ENCODE assay signal across 25 cellular contexts in genomic region chr16:75787421-75787820, GRCh38.
DNase-seq lines count a peak whose midpoint lies in the region; ATAC-seq, FAIRE-seq and TF ChIP-seq lines count a peak whose summit lies in the region.
"Had no signal": no experiment of that assay in that cellular context is flagged by ENCODE, and none has a peak within 500 bp of the region (broad histone marks: within the 10 kb centered on the region; RNA-seq: fewer than 3 reads in every experiment).

No MANE protein-coding gene starts in this region.

- FAIRE-seq in GM12878 (lab: Jason Lieb, UNC), result no peak
- FAIRE-seq: H1 had no signal

- DNase-seq in GM12878 (ENCODE audit: low read depth, low spot score) (no peak), sciatic nerve (ENCODE audit: low spot score) (no peak), Caco-2 (no peak)
- DNase-seq in stimulated activated CD4-positive, alpha-beta T cell treated with anti-CD3 and anti-CD28 coated beads, Interleukin-12 subunit alpha, Interleukin-12 subunit beta, amount 100 ng/mL, for 4 hours, result no peak
- DNase-seq: activated CD4-positive, alpha-beta T cell treated with anti-CD3 and anti-CD28 coated beads for 4 hours; activated naive CD4-positive, alpha-beta T cell treated with Interleukin-2 at 50 U/mL for 16 hours; activated T-cell treated with anti-CD3 and anti-CD28 coated beads, Interleukin-2, amount 50 U/mL, for 48 hours; amygdala; CD4-positive, alpha-beta memory T cell; kidney glomerular epithelial cell; NCI-H1105; NCI-H2029 treated with DMSO at 0.1 percent for 48 hours; NCI-H446; psoas muscle; stimulated activated CD4-positive, alpha-beta T cell treated with anti-CD3 and anti-CD28 coated beads, Interleukin-2, amount 100 ng/mL, for 24 hours; T-helper 17 cell had no signal

- no peaks in the 10 kb centered on the region for H3K36me3 Mint-ChIP-seq in Caco-2 (ENCODE audit: insufficient read depth, unreplicated experiment)
- H3K36me3 Mint-ChIP-seq: CD4-positive, alpha-beta memory T cell; stimulated activated effector memory CD8-positive, alpha-beta T cell treated with anti-CD3 and anti-CD28 coated beads, Interleukin-12 subunit alpha, Interleukin-12 subunit beta, amount 100 ng/mL, for 72 hours had no signal

- ATAC-seq in GM18907 (IDR thresholded peaks at IDR 0.05; ENCODE audit: unreplicated experiment), result peak; percentile 74
- peak; percentile 62 for ATAC-seq in GM21390 (IDR thresholded peaks at IDR 0.05; ENCODE audit: unreplicated experiment)
- ATAC-seq in HG03135 (IDR thresholded peaks at IDR 0.05; ENCODE audit: unreplicated experiment), result peak; percentile 71
- ATAC-seq in GM12878, result peak; percentile 41
- ATAC-seq in sciatic nerve, result no peak
- ATAC-seq: psoas muscle; stimulated activated effector memory CD8-positive, alpha-beta T cell treated with anti-CD3 and anti-CD28 coated beads, Interleukin-12 subunit alpha, Interleukin-12 subunit beta, amount 100 ng/mL, for 72 hours; T-helper 17 cell had no signal

- H3K27ac Mint-ChIP-seq in Caco-2 (ENCODE audit: unreplicated experiment), result no peak overlapping the region
- H3K27ac Mint-ChIP-seq: stimulated activated effector memory CD8-positive, alpha-beta T cell treated with anti-CD3 and anti-CD28 coated beads, Interleukin-12 subunit alpha, Interleukin-12 subunit beta, amount 100 ng/mL, for 72 hours had no signal

- H3K27me3 Mint-ChIP-seq in Caco-2 (ENCODE audit: insufficient read depth, unreplicated experiment), result peaks cover 12% of the 10 kb centered on the region

- peaks cover 5% of the 10 kb centered on the region for H3K4me1 Mint-ChIP-seq in Caco-2 (ENCODE audit: low read depth, unreplicated experiment)
- H3K4me1 Mint-ChIP-seq: CD4-positive, alpha-beta memory T cell; stimulated activated effector memory CD8-positive, alpha-beta T cell treated with anti-CD3 and anti-CD28 coated beads, Interleukin-12 subunit alpha, Interleukin-12 subunit beta, amount 100 ng/mL, for 72 hours; T-helper 17 cell had no signal

- RAD21 ChIA-PET in GM12878 (lab: Charles Lee; ENCODE audit: unreplicated experiment), result interaction anchor here (1.2 to 1.3 kb wide), 2 partner anchors 867 to 1384 kb away, joined by 3 to 4 read pairs; no protein-coding TSS in a partner anchor

- H2AFZ ChIP-seq in GM12878 (ENCODE audit: control insufficient read depth, low read depth, low read length), result no peak overlapping the region

- H3K4me3 ChIP-seq in GM12878, result no peak overlapping the region
- H3K4me3 ChIP-seq in Caco-2 (ENCODE audit: low read depth, low read length), result no peak overlapping the region
- H3K4me3 ChIP-seq: psoas muscle, skin epidermis, suprapubic skin, vagina had no signal

- 0% methylated on average over 1 of the region's 1 CpG for WGBS in GM12878 (ENCODE audit: insufficient coverage, insufficient replicate concordance, low lambda C conversion rate, missing lambda C conversion rate)

- no peaks in the 10 kb centered on the region for H3K9me3 ChIP-seq in GM12878 (replicated peaks; ENCODE audit: control insufficient read depth, insufficient read depth, low read length)
- H3K9me3 ChIP-seq in Caco-2, result no peaks in the 10 kb centered on the region
- H3K9me3 ChIP-seq: neutrophil, psoas muscle, suprapubic skin, vagina had no signal

- BruUV-seq in GM12878 (replicated peaks; lab: Mats Ljungman, UMichigan) (no TSS peak), Caco-2 (replicated peaks; lab: Mats Ljungman, UMichigan) (no TSS peak)

- H3K27ac ChIP-seq in GM12878 (ENCODE audit: control insufficient read depth, insufficient read depth), result no peak overlapping the region
- H3K27ac ChIP-seq: neutrophil, psoas muscle, skin epidermis, suprapubic skin, vagina had no signal

- H3K9me3 Mint-ChIP-seq in Caco-2 (ENCODE audit: unreplicated experiment), result no peaks in the 10 kb centered on the region
- H3K9me3 Mint-ChIP-seq: stimulated activated effector memory CD8-positive, alpha-beta T cell treated with anti-CD3 and anti-CD28 coated beads, Interleukin-12 subunit alpha, Interleukin-12 subunit beta, amount 100 ng/mL, for 72 hours had no signal

- no peaks in the 10 kb centered on the region for H4K20me1 ChIP-seq in GM12878 (ENCODE audit: control insufficient read depth, insufficient read depth)

- no peak for TF ChIP-seq RAD21 in GM12878 (IDR thresholded peaks at IDR 0.05; ENCODE audit: insufficient read depth, low read depth, low read length)

- POLR2A ChIA-PET in GM12878 (lab: Charles Lee) (interaction anchor here (0.6 kb wide), 1 partner anchor 26 kb away, joined by 3 read pairs; no protein-coding TSS in a partner anchor), Caco-2 (lab: Charles Lee) (interaction anchor here (0.5 kb wide), 1 partner anchor 270 kb away, joined by 6 read pairs; no protein-coding TSS in a partner anchor)

- no peaks in the 10 kb centered on the region for H3K79me2 ChIP-seq in GM12878 (ENCODE audit: control insufficient read depth, insufficient read depth, low read length)

- TF ChIP-seq CTCF in GM12878 (IDR thresholded peaks at IDR 0.05 in 2 of 3, conservative IDR thresholded peaks at IDR 0.05 in 1 of 3; ENCODE audit: control insufficient read depth in 2 of 3, extremely low read depth in 1 of 3, insufficient read depth in 1 of 3, low read depth in 3 of 3, low read length in 3 of 3), result no peak
- no peak for TF ChIP-seq CTCF in Caco-2 (IDR thresholded peaks at IDR 0.05; ENCODE audit: insufficient read depth in 1 of 2, low read depth in 1 of 2, low read length in 1 of 2, severe bottlenecking in 1 of 2, unreplicated experiment in 1 of 2)

- 0 out of 2 replicates have a peak, but pooled peaks cover 3% of the 10 kb centered on the region for H3K4me1 ChIP-seq in GM12878 (ENCODE audit: control insufficient read depth, insufficient read depth, low read length)
- H3K4me1 ChIP-seq in Caco-2, result no peaks in the 10 kb centered on the region
- H3K4me1 ChIP-seq: psoas muscle, suprapubic skin, vagina had no signal

- H3K9ac ChIP-seq in GM12878 (ENCODE audit: control insufficient read depth, insufficient read depth, low read length), result no peak overlapping the region

- TF ChIP-seq EP300 in GM12878 (IDR thresholded peaks at IDR 0.05; ENCODE audit: borderline replicate concordance in 1 of 2, control insufficient read depth in 1 of 2, low read depth in 2 of 2, low read length in 2 of 2), result no peak

- TF ChIP-seq POLR2A in GM12878 (IDR thresholded peaks at IDR 0.05; ENCODE audit: low read depth, low read length), result no peak

- intact Hi-C loops in GM12878 (cut with micrococcal nuclease; ENCODE audit: unreplicated experiment), result no loop called here
- intact Hi-C loops in sciatic nerve (cut with DNase I), result no loop called here
- intact Hi-C loops in Caco-2 (cut with micrococcal nuclease; ENCODE audit: unreplicated experiment), result loop anchor here (5.0 kb wide), 1 partner anchor 880 kb away; no protein-coding TSS in a partner anchor

- H3K27me3 ChIP-seq in GM12878 (replicated peaks in 1 of 2; ENCODE audit: control insufficient read depth in 2 of 2, insufficient read depth in 2 of 2, low read length in 1 of 2), result no peaks in the 10 kb centered on the region
- no peaks in the 10 kb centered on the region for H3K27me3 ChIP-seq in Caco-2 (replicated peaks; ENCODE audit: control insufficient read depth, insufficient read depth, low read length)
- H3K27me3 ChIP-seq: vagina had no signal

- no peak overlapping the region for H3K4me3 Mint-ChIP-seq in Caco-2 (ENCODE audit: unreplicated experiment)
- H3K4me3 Mint-ChIP-seq: CD4-positive, alpha-beta memory T cell; stimulated activated effector memory CD8-positive, alpha-beta T cell treated with anti-CD3 and anti-CD28 coated beads, Interleukin-12 subunit alpha, Interleukin-12 subunit beta, amount 100 ng/mL, for 72 hours; T-helper 17 cell had no signal

- in situ Hi-C loops in GM12878 (cut with MboI), result loop anchor here (5.0 kb wide), 2 partner anchors 865 to 1385 kb away; no protein-coding TSS in a partner anchor

- H3K36me3 ChIP-seq in GM12878 (ENCODE audit: control insufficient read depth in 2 of 2, insufficient read depth in 2 of 2, low read length in 1 of 2), result no peaks in the 10 kb centered on the region
- H3K36me3 ChIP-seq in Caco-2 (ENCODE audit: control insufficient read depth, insufficient read depth, low read length), result no peaks in the 10 kb centered on the region
- H3K36me3 ChIP-seq: neutrophil, suprapubic skin, vagina had no signal

- no peak overlapping the region for H3K4me2 ChIP-seq in GM12878 (ENCODE audit: control insufficient read depth, insufficient read depth)

- SMC1A ChIA-PET in GM12878 (lab: Charles Lee; ENCODE audit: uncharacterized antibody, unreplicated experiment), result interaction anchor here (0.5 to 1.5 kb wide), 4 partner anchors 18 to 1384 kb away, joined by 3 to 6 read pairs (median 3); no protein-coding TSS in a partner anchor

- CTCF ChIA-PET in GM12878 (lab: Yijun Ruan, JAX), result interaction anchor here (1.0 to 4.1 kb wide), 9 partner anchors 10 to 1388 kb away, joined by 3 to 32 read pairs (median 4); no protein-coding TSS in a partner anchor
- CTCF ChIA-PET in Caco-2 (lab: Charles Lee), result no interaction called here

TF ChIP-seq in GM12878, 131 proteins besides CTCF, POLR2A, EP300 and RAD21:
- TF ChIP-seq MTA2 (IDR thresholded peaks at IDR 0.05; ENCODE audit: low read depth) (peak; percentile 62), TAF1 (IDR thresholded peaks at IDR 0.05; ENCODE audit: borderline replicate concordance, low read depth, low read length) (no peak)
TF ChIP-seq in GM12878: peak in this region for 1.
